1 cellular context compared by ENCODE assay signal in the genomic region with DNA sequence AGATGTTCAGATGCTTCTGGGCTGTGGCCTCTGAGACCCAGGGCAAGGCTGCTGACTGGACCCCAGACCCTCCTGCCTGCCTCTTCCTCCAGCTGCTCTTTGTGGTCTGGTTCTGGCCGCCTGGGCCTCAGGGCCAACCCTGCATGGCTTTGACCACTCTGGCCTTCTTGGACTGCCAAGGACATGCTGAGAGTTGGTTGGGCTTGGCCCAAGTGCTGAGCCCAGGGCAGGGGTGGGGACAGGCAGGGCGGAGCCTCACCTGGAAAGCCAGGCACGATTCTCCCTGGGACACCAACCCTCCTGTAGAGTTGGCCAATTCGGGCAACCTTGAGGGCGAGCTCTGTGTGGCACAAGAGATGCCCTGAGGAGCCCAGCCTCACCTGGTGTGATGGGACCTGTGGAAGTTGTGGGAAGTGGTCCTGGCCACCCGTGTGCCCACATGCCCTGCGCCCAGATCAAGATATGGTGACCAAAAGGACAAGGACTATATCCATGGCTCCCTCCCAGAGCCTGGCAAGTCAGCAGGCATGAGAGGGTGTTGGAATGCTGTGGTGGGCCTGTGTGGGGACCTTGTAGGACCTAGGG.
TF ChIP-seq lines count a peak whose summit lies in the region.

No MANE protein-coding gene starts in this region.

TF ChIP-seq in K562, 482 proteins besides CTCF, POLR2A, EP300 and RAD21 (continued from another document):
- TF ChIP-seq, protein P1, sequence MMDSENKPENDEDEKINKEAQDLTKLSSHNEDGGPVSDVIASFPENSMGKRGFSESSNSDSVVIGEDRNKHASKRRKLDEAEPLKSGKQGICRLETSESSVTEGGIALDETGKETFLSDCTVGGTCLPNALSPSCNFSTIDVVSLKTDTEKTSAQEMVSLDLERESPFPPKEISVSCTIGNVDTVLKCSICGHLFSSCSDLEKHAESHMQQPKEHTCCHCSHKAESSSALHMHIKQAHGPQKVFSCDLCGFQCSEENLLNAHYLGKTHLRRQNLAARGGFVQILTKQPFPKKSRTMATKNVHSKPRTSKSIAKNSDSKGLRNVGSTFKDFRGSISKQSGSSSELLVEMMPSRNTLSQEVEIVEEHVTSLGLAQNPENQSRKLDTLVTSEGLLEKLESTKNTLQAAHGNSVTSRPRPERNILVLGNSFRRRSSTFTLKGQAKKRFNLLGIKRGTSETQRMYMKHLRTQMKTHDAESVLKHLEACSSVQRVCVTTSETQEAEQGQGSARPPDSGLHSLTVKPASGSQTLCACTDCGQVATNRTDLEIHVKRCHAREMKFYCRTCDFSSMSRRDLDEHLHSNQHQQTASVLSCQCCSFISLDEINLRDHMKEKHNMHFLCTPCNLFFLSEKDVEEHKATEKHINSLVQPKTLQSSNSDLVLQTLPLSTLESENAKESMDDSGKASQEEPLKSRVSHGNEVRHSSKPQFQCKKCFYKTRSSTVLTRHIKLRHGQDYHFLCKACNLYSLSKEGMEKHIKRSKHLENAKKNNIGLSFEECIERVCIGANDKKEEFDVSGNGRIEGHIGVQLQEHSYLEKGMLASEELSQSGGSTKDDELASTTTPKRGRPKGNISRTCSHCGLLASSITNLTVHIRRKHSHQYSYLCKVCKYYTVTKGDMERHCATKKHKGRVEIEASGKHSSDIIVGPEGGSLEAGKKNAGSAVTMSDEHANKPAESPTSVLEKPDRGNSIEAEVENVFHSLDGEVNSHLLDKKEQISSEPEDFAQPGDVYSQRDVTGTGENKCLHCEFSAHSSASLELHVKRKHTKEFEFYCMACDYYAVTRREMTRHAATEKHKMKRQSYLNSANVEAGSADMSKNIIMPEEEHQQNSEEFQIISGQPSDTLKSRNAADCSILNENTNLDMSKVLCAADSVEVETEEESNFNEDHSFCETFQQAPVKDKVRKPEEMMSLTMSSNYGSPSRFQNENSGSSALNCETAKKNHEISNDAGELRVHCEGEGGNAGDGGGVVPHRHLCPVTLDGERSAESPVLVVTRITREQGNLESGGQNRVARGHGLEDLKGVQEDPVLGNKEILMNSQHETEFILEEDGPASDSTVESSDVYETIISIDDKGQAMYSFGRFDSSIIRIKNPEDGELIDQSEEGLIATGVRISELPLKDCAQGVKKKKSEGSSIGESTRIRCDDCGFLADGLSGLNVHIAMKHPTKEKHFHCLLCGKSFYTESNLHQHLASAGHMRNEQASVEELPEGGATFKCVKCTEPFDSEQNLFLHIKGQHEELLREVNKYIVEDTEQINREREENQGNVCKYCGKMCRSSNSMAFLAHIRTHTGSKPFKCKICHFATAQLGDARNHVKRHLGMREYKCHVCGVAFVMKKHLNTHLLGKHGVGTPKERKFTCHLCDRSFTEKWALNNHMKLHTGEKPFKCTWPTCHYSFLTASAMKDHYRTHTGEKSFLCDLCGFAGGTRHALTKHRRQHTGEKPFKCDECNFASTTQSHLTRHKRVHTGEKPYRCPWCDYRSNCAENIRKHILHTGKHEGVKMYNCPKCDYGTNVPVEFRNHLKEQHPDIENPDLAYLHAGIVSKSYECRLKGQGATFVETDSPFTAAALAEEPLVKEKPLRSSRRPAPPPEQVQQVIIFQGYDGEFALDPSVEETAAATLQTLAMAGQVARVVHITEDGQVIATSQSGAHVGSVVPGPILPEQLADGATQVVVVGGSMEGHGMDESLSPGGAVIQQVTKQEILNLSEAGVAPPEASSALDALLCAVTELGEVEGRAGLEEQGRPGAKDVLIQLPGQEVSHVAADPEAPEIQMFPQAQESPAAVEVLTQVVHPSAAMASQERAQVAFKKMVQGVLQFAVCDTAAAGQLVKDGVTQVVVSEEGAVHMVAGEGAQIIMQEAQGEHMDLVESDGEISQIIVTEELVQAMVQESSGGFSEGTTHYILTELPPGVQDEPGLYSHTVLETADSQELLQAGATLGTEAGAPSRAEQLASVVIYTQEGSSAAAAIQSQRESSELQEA (IDR thresholded peaks at IDR 0.05; ENCODE audit: low read depth): no peak
- TF ChIP-seq HMGN3 (IDR thresholded peaks at IDR 0.05; ENCODE audit: borderline replicate concordance, extremely low read depth, insufficient read length, low read depth, low read length): peak; percentile 12
- no peak for TF ChIP-seq ZNF3 (CRISPR knock-in tag; IDR thresholded peaks at IDR 0.05)
- TF ChIP-seq, protein P2, sequence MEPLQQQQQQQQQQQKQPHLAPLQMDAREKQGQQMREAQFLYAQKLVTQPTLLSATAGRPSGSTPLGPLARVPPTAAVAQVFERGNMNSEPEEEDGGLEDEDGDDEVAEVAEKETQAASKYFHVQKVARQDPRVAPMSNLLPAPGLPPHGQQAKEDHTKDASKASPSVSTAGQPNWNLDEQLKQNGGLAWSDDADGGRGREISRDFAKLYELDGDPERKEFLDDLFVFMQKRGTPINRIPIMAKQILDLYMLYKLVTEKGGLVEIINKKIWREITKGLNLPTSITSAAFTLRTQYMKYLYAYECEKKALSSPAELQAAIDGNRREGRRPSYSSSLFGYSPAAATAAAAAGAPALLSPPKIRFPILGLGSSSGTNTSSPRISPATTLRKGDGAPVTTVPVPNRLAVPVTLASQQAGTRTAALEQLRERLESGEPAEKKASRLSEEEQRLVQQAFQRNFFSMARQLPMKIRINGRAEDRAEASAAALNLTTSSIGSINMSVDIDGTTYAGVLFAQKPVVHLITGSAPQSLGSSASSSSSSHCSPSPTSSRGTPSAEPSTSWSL (CRISPR knock-in tag; IDR thresholded peaks at IDR 0.05; ENCODE audit: borderline replicate concordance): 0 out of 2 replicates have a peak, but pooled peaks have one; percentile 16
- no peak for TF ChIP-seq ZKSCAN8 (CRISPR knock-in tag; IDR thresholded peaks at IDR 0.05)
- no peak for TF ChIP-seq ZNF175 (CRISPR knock-in tag; IDR thresholded peaks at IDR 0.05; ENCODE audit: low read depth)
- no peak for TF ChIP-seq ZNF589 (CRISPR knock-in tag; IDR thresholded peaks at IDR 0.05; ENCODE audit: low read depth)
- TF ChIP-seq, protein P3, sequence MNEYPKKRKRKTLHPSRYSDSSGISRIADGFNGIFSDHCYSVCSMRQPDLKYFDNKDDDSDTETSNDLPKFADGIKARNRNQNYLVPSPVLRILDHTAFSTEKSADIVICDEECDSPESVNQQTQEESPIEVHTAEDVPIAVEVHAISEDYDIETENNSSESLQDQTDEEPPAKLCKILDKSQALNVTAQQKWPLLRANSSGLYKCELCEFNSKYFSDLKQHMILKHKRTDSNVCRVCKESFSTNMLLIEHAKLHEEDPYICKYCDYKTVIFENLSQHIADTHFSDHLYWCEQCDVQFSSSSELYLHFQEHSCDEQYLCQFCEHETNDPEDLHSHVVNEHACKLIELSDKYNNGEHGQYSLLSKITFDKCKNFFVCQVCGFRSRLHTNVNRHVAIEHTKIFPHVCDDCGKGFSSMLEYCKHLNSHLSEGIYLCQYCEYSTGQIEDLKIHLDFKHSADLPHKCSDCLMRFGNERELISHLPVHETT (CRISPR knock-in tag; conservative IDR thresholded peaks at IDR 0.05 in 1 of 2, IDR thresholded peaks at IDR 0.05 in 1 of 2): 0 out of 4 replicates have a peak, but pooled peaks of 1 of the 2 experiments have one; percentile 68
- TF ChIP-seq SRSF9 (IDR thresholded peaks at IDR 0.05; ENCODE audit: borderline replicate concordance, low read depth, low read length): no peak
- no peak for TF ChIP-seq NFRKB (IDR thresholded peaks at IDR 0.05; ENCODE audit: low read depth)
- no peak for TF ChIP-seq RBM22 (IDR thresholded peaks at IDR 0.05; ENCODE audit: low read depth, low read length, poor library complexity, severe bottlenecking)
- TF ChIP-seq CHD4 (IDR thresholded peaks at IDR 0.05; ENCODE audit: insufficient read depth, insufficient replicate concordance, low read depth, low read length, poor library complexity, severe bottlenecking): no peak
- no peak for TF ChIP-seq THRAP3 (IDR thresholded peaks at IDR 0.05; ENCODE audit: borderline replicate concordance)
- TF ChIP-seq, protein P4, sequence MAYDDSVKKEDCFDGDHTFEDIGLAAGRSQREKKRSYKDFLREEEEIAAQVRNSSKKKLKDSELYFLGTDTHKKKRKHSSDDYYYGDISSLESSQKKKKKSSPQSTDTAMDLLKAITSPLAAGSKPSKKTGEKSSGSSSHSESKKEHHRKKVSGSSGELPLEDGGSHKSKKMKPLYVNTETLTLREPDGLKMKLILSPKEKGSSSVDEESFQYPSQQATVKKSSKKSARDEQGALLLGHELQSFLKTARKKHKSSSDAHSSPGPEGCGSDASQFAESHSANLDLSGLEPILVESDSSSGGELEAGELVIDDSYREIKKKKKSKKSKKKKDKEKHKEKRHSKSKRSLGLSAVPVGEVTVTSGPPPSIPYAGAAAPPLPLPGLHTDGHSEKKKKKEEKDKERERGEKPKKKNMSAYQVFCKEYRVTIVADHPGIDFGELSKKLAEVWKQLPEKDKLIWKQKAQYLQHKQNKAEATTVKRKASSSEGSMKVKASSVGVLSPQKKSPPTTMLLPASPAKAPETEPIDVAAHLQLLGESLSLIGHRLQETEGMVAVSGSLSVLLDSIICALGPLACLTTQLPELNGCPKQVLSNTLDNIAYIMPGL (CRISPR knock-in tag; IDR thresholded peaks at IDR 0.05): peak; percentile 63; the same call in 1 of the 2 replicates
- 0 out of 2 replicates have a peak, but pooled peaks have one; percentile 16 for TF ChIP-seq NR4A1 (CRISPR knock-in tag; IDR thresholded peaks at IDR 0.05)
- TF ChIP-seq NR4A1 (tag; IDR thresholded peaks at IDR 0.05): no peak
- TF ChIP-seq PPARD (CRISPR knock-in tag; IDR thresholded peaks at IDR 0.05): no peak
- TF ChIP-seq DDX20 (tag; IDR thresholded peaks at IDR 0.05; ENCODE audit: low read depth): no peak
- TF ChIP-seq NBN (IDR thresholded peaks at IDR 0.05; ENCODE audit: low read depth): no peak
- TF ChIP-seq KDM2B (CRISPR knock-in tag; IDR thresholded peaks at IDR 0.05): 0 out of 2 replicates have a peak, but pooled peaks have one; percentile 20
- TF ChIP-seq HNRNPH1 (optimal IDR thresholded peaks at IDR 0.05; ENCODE audit: low read depth, low read length): no peak
- TF ChIP-seq, protein P5, sequence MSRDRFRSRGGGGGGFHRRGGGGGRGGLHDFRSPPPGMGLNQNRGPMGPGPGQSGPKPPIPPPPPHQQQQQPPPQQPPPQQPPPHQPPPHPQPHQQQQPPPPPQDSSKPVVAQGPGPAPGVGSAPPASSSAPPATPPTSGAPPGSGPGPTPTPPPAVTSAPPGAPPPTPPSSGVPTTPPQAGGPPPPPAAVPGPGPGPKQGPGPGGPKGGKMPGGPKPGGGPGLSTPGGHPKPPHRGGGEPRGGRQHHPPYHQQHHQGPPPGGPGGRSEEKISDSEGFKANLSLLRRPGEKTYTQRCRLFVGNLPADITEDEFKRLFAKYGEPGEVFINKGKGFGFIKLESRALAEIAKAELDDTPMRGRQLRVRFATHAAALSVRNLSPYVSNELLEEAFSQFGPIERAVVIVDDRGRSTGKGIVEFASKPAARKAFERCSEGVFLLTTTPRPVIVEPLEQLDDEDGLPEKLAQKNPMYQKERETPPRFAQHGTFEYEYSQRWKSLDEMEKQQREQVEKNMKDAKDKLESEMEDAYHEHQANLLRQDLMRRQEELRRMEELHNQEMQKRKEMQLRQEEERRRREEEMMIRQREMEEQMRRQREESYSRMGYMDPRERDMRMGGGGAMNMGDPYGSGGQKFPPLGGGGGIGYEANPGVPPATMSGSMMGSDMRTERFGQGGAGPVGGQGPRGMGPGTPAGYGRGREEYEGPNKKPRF (IDR thresholded peaks at IDR 0.05; ENCODE audit: low read depth, low read length): no peak
- TF ChIP-seq FOXA3 (CRISPR knock-in tag; conservative IDR thresholded peaks at IDR 0.05 in 1 of 2, IDR thresholded peaks at IDR 0.05 in 1 of 2): no peak
